23 cellular contexts compared by ENCODE assay signal in the genomic region with DNA sequence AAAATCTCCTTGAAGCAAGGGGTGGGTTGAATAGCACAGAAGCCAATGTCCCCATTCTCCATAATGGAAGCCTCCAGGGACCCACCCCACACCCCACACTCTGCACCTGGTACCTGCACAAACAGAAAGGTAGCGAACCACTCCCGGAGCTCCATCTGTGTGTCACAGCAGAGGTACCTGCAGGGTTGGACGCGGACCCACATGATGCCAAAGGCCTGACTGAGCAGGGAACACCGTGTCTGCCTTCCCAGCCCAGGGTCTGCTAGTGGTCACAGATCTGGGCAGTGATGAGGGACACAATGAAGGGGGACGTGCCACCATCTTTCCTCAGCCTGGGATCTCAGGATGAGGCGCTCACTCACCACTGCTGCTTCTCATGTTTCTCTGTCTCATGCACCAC. TPM values are rescaled to one million over a fixed set of nuclear protein-coding genes. Genes with fewer than 3 reads are reported as not detected.
DNase-seq lines count a peak whose midpoint lies in the region; ATAC-seq, FAIRE-seq and TF ChIP-seq lines count a peak whose summit lies in the region.
"Had no signal": no experiment of that assay in that cellular context is flagged by ENCODE, and none has a peak within 500 bp of the region (broad histone marks: within the 10 kb centered on the region; RNA-seq: fewer than 3 reads in every experiment).

No MANE protein-coding gene starts in this region.

- intact Hi-C loops in left ventricle myocardium inferior (cut with micrococcal nuclease), result no loop called here
- intact Hi-C loops in heart left ventricle (cut with DNase I), result loop anchor here in 5 of 10 donors (10.0 kb wide), 2 partner anchors 203 to 213 kb away; no protein-coding TSS in a partner anchor
- intact Hi-C loops in natural killer cell (cut with micrococcal nuclease), result no loop called here
- intact Hi-C loops in uterus (cut with DNase I; ENCODE audit: low total_unique reads), result no loop called here

- FAIRE-seq in bronchial epithelial cell (lab: Jason Lieb, UNC), result peak; percentile 43
- FAIRE-seq: frontal cortex, keratinocyte had no signal

- peaks cover 11 to 36% of the 10 kb centered on the region in 2 donors for H3K4me1 Mint-ChIP-seq in natural killer cell

- H3K27ac Mint-ChIP-seq in natural killer cell, result peak overlapping the region; percentile 72

- no peaks in the 10 kb centered on the region for H3K9me3 Mint-ChIP-seq in natural killer cell
- H3K9me3 Mint-ChIP-seq: IgD-negative memory B cell had no signal

- no peak overlapping the region for H3K4me3 Mint-ChIP-seq in natural killer cell
- H3K4me3 Mint-ChIP-seq: IgD-negative memory B cell had no signal

- ATAC-seq in heart left ventricle, result no peak
- ATAC-seq in natural killer cell, result no peak
- no peak for ATAC-seq in GM18861 (IDR thresholded peaks at IDR 0.05; ENCODE audit: unreplicated experiment)
- ATAC-seq in GM21367 (IDR thresholded peaks at IDR 0.05; ENCODE audit: unreplicated experiment), result no peak

- H3K27ac ChIP-seq in left ventricle myocardium inferior (replicated peaks), result peak overlapping the region; percentile 80
- H3K27ac ChIP-seq in heart left ventricle, result peak overlapping the region in 6 of 12 donors; percentile 17 to 72 (median 66)
- H3K27ac ChIP-seq in uterus, result peak overlapping the region; percentile 61 to 75
- H3K27ac ChIP-seq: ascending aorta had no signal

- H3K9me3 ChIP-seq in left ventricle myocardium inferior (replicated peaks) (no peaks in the 10 kb centered on the region), heart left ventricle (no peaks in the 10 kb centered on the region), uterus (no peaks in the 10 kb centered on the region)
- H3K9me3 ChIP-seq: ascending aorta, suprapubic skin had no signal

- H3K4me3 ChIP-seq in left ventricle myocardium inferior (no peak overlapping the region), heart left ventricle (no peak overlapping the region), bronchial epithelial cell (ENCODE audit: low read depth, low read length) (no peak overlapping the region), uterus (no peak overlapping the region)
- H3K4me3 ChIP-seq: ascending aorta, suprapubic skin had no signal

- DNase-seq in left ventricle myocardium inferior (no peak), heart left ventricle (no peak), bronchial epithelial cell (ENCODE audit: low read depth) (no peak), natural killer cell (no peak), uterus (no peak)
- DNase-seq in activated effector memory CD4-positive, alpha-beta T cell treated with Interleukin-2 at 50 U/mL for 16 hours, result no peak
- DNase-seq: activated CD4-positive, alpha-beta T cell treated with anti-CD3 and anti-CD28 coated beads for 4 hours; activated CD8-positive, alpha-beta memory T cell treated with anti-CD3 and anti-CD28 coated beads, Interleukin-2, amount 50 U/mL, for 48 hours; cerebellar nuclear complex; erythroblast; GF-D8; HCEC 1CT; mammary epithelial cell; NCI-H1105 treated with DMSO at 0.1 percent for 48 hours; NCI-H2081 treated with DMSO at 0.1 percent for 48 hours; SHP77 had no signal

- H3K4me1 ChIP-seq in left ventricle myocardium inferior (peaks cover 82% of the 10 kb centered on the region), heart left ventricle (peaks cover 0 to 60% (median 28%) of the 10 kb centered on the region in 12 donors), uterus (no peaks in the 10 kb centered on the region)
- H3K4me1 ChIP-seq: ascending aorta had no signal

- H3K36me3 Mint-ChIP-seq in natural killer cell, result no peaks in the 10 kb centered on the region
- H3K36me3 Mint-ChIP-seq: IgD-negative memory B cell had no signal

- TF ChIP-seq POLR2A in heart left ventricle (IDR thresholded peaks at IDR 0.05), result no peak
- TF ChIP-seq POLR2A in uterus (IDR thresholded peaks at IDR 0.05), result no peak

- WGBS in heart left ventricle, 4 donors, result 91 to 96% (median 92%) methylated on average over 7 of the region's 7 CpGs

- H3K36me3 ChIP-seq in left ventricle myocardium inferior (peaks cover 74% of the 10 kb centered on the region), heart left ventricle (peaks cover 0 to 84% (median 80%) of the 10 kb centered on the region in 9 donors), bronchial epithelial cell (ENCODE audit: control insufficient read depth, insufficient read depth, low read length) (peaks cover 36% of the 10 kb centered on the region), uterus (no peaks in the 10 kb centered on the region)

- TF ChIP-seq CTCF in left ventricle myocardium inferior (IDR thresholded peaks at IDR 0.05; ENCODE audit: borderline replicate concordance), result no peak
- no peak for TF ChIP-seq CTCF in heart left ventricle (IDR thresholded peaks at IDR 0.05)
- TF ChIP-seq CTCF in bronchial epithelial cell (IDR thresholded peaks at IDR 0.05; ENCODE audit: insufficient read depth, low read length, severe bottlenecking), result no peak
- no peak for TF ChIP-seq CTCF in natural killer cell (IDR thresholded peaks at IDR 0.05)
- no peak for TF ChIP-seq CTCF in uterus (IDR thresholded peaks at IDR 0.05)

- no peaks in the 10 kb centered on the region for H3K27me3 ChIP-seq in left ventricle myocardium inferior (ENCODE audit: low read depth)
- no peaks in the 10 kb centered on the region for H3K27me3 ChIP-seq in heart left ventricle
- H3K27me3 ChIP-seq in bronchial epithelial cell (ENCODE audit: control insufficient read depth, insufficient read depth, low read length), result no peaks in the 10 kb centered on the region
- H3K27me3 ChIP-seq in uterus, result no peaks in the 10 kb centered on the region
- H3K27me3 ChIP-seq: ascending aorta, suprapubic skin had no signal

- H3K27me3 Mint-ChIP-seq in natural killer cell (ENCODE audit: low read depth in 2 of 2), result no peaks in the 10 kb centered on the region
- H3K27me3 Mint-ChIP-seq: IgD-negative memory B cell had no signal

RNA-seq across cellular contexts. Expression of gene PDE2A, which starts 13.1 kb away (rescaled TPM):
- total RNA-seq in left ventricle myocardium inferior (19.6 TPM), heart left ventricle (10 to 100 TPM; 16.8 to 53.7 (median 23.7) TPM), bronchial epithelial cell (1.2 and 1.6 TPM in 2 replicates), natural killer cell (10 to 100 TPM in 1 of 3 donors, 1 to 10 TPM in 2; 8.7 to 11.9 (median 9.0) TPM), uterus (100 to 1,000 TPM in 2 of 4 donors, 10 to 100 TPM in 2; 13.8 to 185 (median 94.2) TPM)
- polyA plus RNA-seq in heart left ventricle, result 10 to 100 TPM; 23.2 to 24.1 TPM
- polyA plus RNA-seq: IgD-negative memory B cell had no signal
